Comparison of ENCODE assay signal across 1 cellular context in genomic region chr4:117085185-117085701, GRCh38.
TF ChIP-seq lines count a peak whose summit lies in the region.

TSS of gene TRAM1L1 (minus strand) at chr4:117085576. CDS start at chr4:117085393, 183 bp downstream.

TF ChIP-seq in HepG2, 621 proteins besides CTCF, POLR2A, EP300 and RAD21 (continued from another document):
- TF ChIP-seq IKZF5 (CRISPR knock-in tag; IDR thresholded peaks at IDR 0.05) (no peak), CBX5 (CRISPR knock-in tag; IDR thresholded peaks at IDR 0.05; ENCODE audit: borderline replicate concordance) (0 out of 2 replicates have a peak, but pooled peaks have one; percentile 34), ZFX (CRISPR knock-in tag; IDR thresholded peaks at IDR 0.05; ENCODE audit: low read depth) (peak; percentile 50), HDAC1 (CRISPR knock-in tag; IDR thresholded peaks at IDR 0.05) (0 out of 2 replicates have a peak, but pooled peaks have one; percentile 18), ZNF362 (CRISPR knock-in tag; IDR thresholded peaks at IDR 0.05; ENCODE audit: borderline replicate concordance) (peak; percentile 66; the same call in 1 of the 2 replicates), PHF8 (CRISPR knock-in tag; IDR thresholded peaks at IDR 0.05) (peak; percentile 54), HMGXB4 (CRISPR knock-in tag; IDR thresholded peaks at IDR 0.05; ENCODE audit: borderline replicate concordance in 1 of 2, low read depth in 1 of 2) (0 out of 4 replicates have a peak, but pooled peaks of 1 of the 2 experiments have one; percentile 21), ZNF33A (CRISPR knock-in tag; IDR thresholded peaks at IDR 0.05; ENCODE audit: borderline replicate concordance) (0 out of 2 replicates have a peak, but pooled peaks have one; percentile 61), MED1 (CRISPR knock-in tag; IDR thresholded peaks at IDR 0.05) (no peak), KDM2A (CRISPR knock-in tag; IDR thresholded peaks at IDR 0.05; ENCODE audit: borderline replicate concordance, low read depth) (peak; percentile 45; the same call in 1 of the 2 replicates), ZNF501 (CRISPR knock-in tag; IDR thresholded peaks at IDR 0.05) (peak; percentile 47; the same call in 1 of the 2 replicates), AGO1 (IDR thresholded peaks at IDR 0.05; ENCODE audit: low read depth, low read length, poor library complexity, severe bottlenecking) (no peak), UBTF (CRISPR knock-in tag; IDR thresholded peaks at IDR 0.05) (0 out of 2 replicates have a peak, but pooled peaks have one; percentile 37), GLMP (CRISPR knock-in tag; IDR thresholded peaks at IDR 0.05; ENCODE audit: borderline replicate concordance) (no peak), ASH2L (IDR thresholded peaks at IDR 0.05; ENCODE audit: insufficient read length, low read depth, low read length) (peak; percentile 27), ZNF687 (CRISPR knock-in tag; IDR thresholded peaks at IDR 0.05) (peak; percentile 66), ZSCAN9 (CRISPR knock-in tag; IDR thresholded peaks at IDR 0.05; ENCODE audit: borderline replicate concordance) (no peak), SALL1 (CRISPR knock-in tag; IDR thresholded peaks at IDR 0.05) (peak; percentile 25; the same call in 1 of the 2 replicates), REPIN1 (CRISPR knock-in tag; IDR thresholded peaks at IDR 0.05; ENCODE audit: borderline replicate concordance, low read depth) (0 out of 2 replicates have a peak, but pooled peaks have one; percentile 29), GABPB1 (CRISPR knock-in tag; IDR thresholded peaks at IDR 0.05) (peak; percentile 74; the same call in 1 of the 2 replicates), MAX (IDR thresholded peaks at IDR 0.05) (peak; percentile 63), ZFY (CRISPR knock-in tag; IDR thresholded peaks at IDR 0.05) (peak; percentile 56), CHD2 (IDR thresholded peaks at IDR 0.05; ENCODE audit: low read depth, low read length) (no peak), PRDM15 (CRISPR knock-in tag; IDR thresholded peaks at IDR 0.05) (0 out of 2 replicates have a peak, but pooled peaks have one; percentile 66)
